Comparison of ENCODE assay signal across 14 cellular contexts in genomic region chr15:99155961-99156443, GRCh38. TPM values are rescaled to one million over a fixed set of nuclear protein-coding genes. Genes with fewer than 3 reads are reported as not detected.
DNase-seq lines count a peak whose midpoint lies in the region; ATAC-seq, FAIRE-seq and TF ChIP-seq lines count a peak whose summit lies in the region.
"Had no signal": no experiment of that assay in that cellular context is flagged by ENCODE, and none has a peak within 500 bp of the region (broad histone marks: within the 10 kb centered on the region; RNA-seq: fewer than 3 reads in every experiment).

No MANE protein-coding gene starts in this region.

- no peaks in the 10 kb centered on the region for H3K9me3 ChIP-seq in small intestine (ENCODE audit: control insufficient read depth, low read depth)
- H3K9me3 ChIP-seq in right atrium auricular region: no peaks in the 10 kb centered on the region
- H3K9me3 ChIP-seq: sigmoid colon, SJSA1 had no signal

- H3K4me3 ChIP-seq in fibroblast of the aortic adventitia (ENCODE audit: low read depth, low read length) (no peak overlapping the region), small intestine (ENCODE audit: low read depth in 1 of 2, low read length in 2 of 2) (no peak overlapping the region), right atrium auricular region (no peak overlapping the region)
- H3K4me3 ChIP-seq: sigmoid colon, SJSA1 had no signal

- CTCF ChIA-PET in RWPE1 (lab: Yijun Ruan, JAX): interaction anchor here (0.5 kb wide), 1 partner anchor 1148 kb away, joined by 5 read pairs; no protein-coding TSS in a partner anchor

- FAIRE-seq in small intestine (lab: Jason Lieb, UNC): no peak

- WGBS in small intestine, 3 donors: 50 to 71% (median 62%) methylated on average over 9 of the region's 9 CpGs

- no peak for ATAC-seq in HG02970 (IDR thresholded peaks at IDR 0.05; ENCODE audit: low FRiP score, unreplicated experiment)
- ATAC-seq: activated T-helper 17 cell treated with anti-CD3 and anti-CD28 coated beads, Interleukin-2, amount 50 U/mL, for 72 hours had no signal

- H3K4me1 ChIP-seq in small intestine (ENCODE audit: control insufficient read depth in 2 of 2, insufficient read depth in 1 of 2, low read depth in 1 of 2, low read length in 1 of 2) (peaks cover 0 to 2% of the 10 kb centered on the region in 2 donors), right atrium auricular region (peaks cover 0 to 11% of the 10 kb centered on the region in 2 donors)

- H3K27ac ChIP-seq in RWPE1 (no peak overlapping the region), small intestine (ENCODE audit: low read depth in 1 of 2, low read length in 1 of 2) (peak overlapping the region in 1 of 2 donors; percentile 44), right atrium auricular region (no peak overlapping the region)
- H3K27ac ChIP-seq: SJSA1 had no signal

- H3K27me3 ChIP-seq in small intestine (ENCODE audit: control insufficient read depth in 2 of 2, insufficient read depth in 2 of 2, low read length in 2 of 2) (no peaks in the 10 kb centered on the region), right atrium auricular region (no peaks in the 10 kb centered on the region)
- H3K27me3 ChIP-seq: sigmoid colon, SJSA1 had no signal

- POLR2A ChIA-PET in RWPE1 (lab: Yijun Ruan, JAX; ENCODE audit: low non-redundant PET): no interaction called here

- DNase-seq in NOMO-1 treated with DMSO at 0.1 percent for 48 hours (lab: John Stamatoyannopoulos, UW; ENCODE audit: unreplicated experiment) (peak; percentile 5), NOMO-1 treated with dmso at 0.1 percent for 144 hours (lab: John Stamatoyannopoulos, UW; ENCODE audit: unreplicated experiment) (no peak), RWPE1 (ENCODE audit: low spot score) (peak; percentile 17), fibroblast of the aortic adventitia (ENCODE audit: low read depth) (peak; percentile 37), small intestine (peak; percentile 90), DMS53 treated with DMSO at 0.1 percent for 48 hours (lab: John Stamatoyannopoulos, UW; ENCODE audit: unreplicated experiment) (no peak), right atrium auricular region (ENCODE audit: low spot score) (no peak)
- DNase-seq: activated CD4-positive, CD25-positive, alpha-beta regulatory T cell treated with anti-CD3 and anti-CD28 coated beads, Interleukin-2, amount 50 U/mL, for 72 hours; NCI-H1092 treated with DMSO at 0.1 percent for 48 hours; NCI-H524 treated with DMSO at 0.1 percent for 48 hours; sigmoid colon had no signal

- TF ChIP-seq CTCF in RWPE1 (conservative IDR thresholded peaks at IDR 0.05; ENCODE audit: low read depth): no peak
- TF ChIP-seq CTCF in fibroblast of the aortic adventitia (IDR thresholded peaks at IDR 0.05; ENCODE audit: insufficient read depth, low read length): no peak
- TF ChIP-seq CTCF in right atrium auricular region (IDR thresholded peaks at IDR 0.05): no peak

- H3K36me3 ChIP-seq in small intestine (ENCODE audit: control insufficient read depth in 2 of 2, insufficient read depth in 2 of 2, low read length in 2 of 2): peaks cover 0 to 2% of the 10 kb centered on the region in 2 donors
- H3K36me3 ChIP-seq in right atrium auricular region: peaks cover 8% of the 10 kb centered on the region

RNA-seq across cellular contexts. Expression of gene SYNM, which starts 51.1 kb away (rescaled TPM):
- total RNA-seq in fibroblast of the aortic adventitia (ENCODE audit: low replicate concordance) (3.4 and 6.2 TPM in 2 replicates), right atrium auricular region (100 to 1,000 TPM; 211 to 258 TPM)
- polyA plus RNA-seq in small intestine: 10 to 100 TPM in 1 of 3 donors, 1 to 10 TPM in 2; 2.9 to 18.1 (median 3.5) TPM

Comparison
In these comparisons a context has a peak if more than half of its experiments do, and no peak if none do; other contexts are left out.
1. DNase-seq: peak in NOMO-1 treated with DMSO at 0.1 percent for 48 hours (single experiment), RWPE1 (single experiment), fibroblast of the aortic adventitia (single experiment) and small intestine (single experiment); none in NOMO-1 treated with dmso at 0.1 percent for 144 hours (single experiment), DMS53 treated with DMSO at 0.1 percent for 48 hours (single experiment) and right atrium auricular region (single experiment).
2. RNA of gene SYNM, which starts 51.1 kb away (total RNA-seq): 211 to 258 TPM in right atrium auricular region; 3.4 to 6.2 TPM in fibroblast of the aortic adventitia; every median in the first group is over 10 times any median in the second.